ENCODE assay signal across 2 cellular contexts in genomic region chr16:15557258-15557657, GRCh38.
A peak's percentile ranks its signal among the peaks of the same experiment; 100 is the strongest.
TF ChIP-seq lines count a peak whose summit lies in the region.

No MANE protein-coding gene starts in this region.

TF ChIP-seq in HepG2, 621 proteins besides CTCF, POLR2A, EP300 and RAD21:
- peak; percentile 54 for TF ChIP-seq ATF7 (IDR thresholded peaks at IDR 0.05)
- no peak for TF ChIP-seq ATF7 (CRISPR knock-in tag; IDR thresholded peaks at IDR 0.05)
- no peak for TF ChIP-seq ZNF510 (CRISPR knock-in tag; IDR thresholded peaks at IDR 0.05; ENCODE audit: low read depth)

TF ChIP-seq in K562, 482 proteins besides CTCF, POLR2A, EP300 and RAD21:
- no peak for TF ChIP-seq GTF2E2 (tag; IDR thresholded peaks at IDR 0.05)
- TF ChIP-seq, protein P1, sequence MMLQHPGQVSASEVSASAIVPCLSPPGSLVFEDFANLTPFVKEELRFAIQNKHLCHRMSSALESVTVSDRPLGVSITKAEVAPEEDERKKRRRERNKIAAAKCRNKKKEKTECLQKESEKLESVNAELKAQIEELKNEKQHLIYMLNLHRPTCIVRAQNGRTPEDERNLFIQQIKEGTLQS (IDR thresholded peaks at IDR 0.05) = 0 out of 2 replicates have a peak, but pooled peaks have one; percentile 9
- TF ChIP-seq, protein P1 (CRISPR knock-in tag; conservative IDR thresholded peaks at IDR 0.05) = no peak
